2 cellular contexts compared by ENCODE assay signal in the genomic region with DNA sequence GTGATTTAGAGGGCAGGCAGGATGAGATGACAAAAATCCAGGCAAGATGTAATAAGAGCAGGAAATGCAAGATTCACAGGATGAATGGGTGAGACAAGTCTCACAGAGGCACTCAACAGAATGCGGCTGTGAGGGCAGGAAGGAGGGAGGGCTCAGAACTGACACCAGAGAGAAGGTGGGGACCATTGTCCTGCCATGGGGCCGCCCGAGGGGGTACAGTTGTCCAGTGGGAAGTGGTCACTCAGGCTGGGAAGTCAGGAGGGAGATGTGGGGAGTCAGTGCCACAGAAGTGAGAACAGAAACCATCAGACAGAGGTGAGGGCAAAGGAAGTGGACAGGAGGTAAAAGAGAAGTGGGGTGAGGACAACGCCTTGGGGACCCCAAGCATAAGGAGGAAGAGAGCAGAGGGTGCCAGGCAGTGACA.
TF ChIP-seq lines count a peak whose summit lies in the region.

No MANE protein-coding gene starts in this region.

TF ChIP-seq in HepG2, 621 proteins besides CTCF, POLR2A, EP300 and RAD21:
- no peak for TF ChIP-seq ZNF75D (CRISPR knock-in tag; IDR thresholded peaks at IDR 0.05; ENCODE audit: borderline replicate concordance)
- no peak for TF ChIP-seq ZNF180 (CRISPR knock-in tag; IDR thresholded peaks at IDR 0.05; ENCODE audit: borderline replicate concordance, low read depth)
- no peak for TF ChIP-seq ZNF563 (CRISPR knock-in tag; IDR thresholded peaks at IDR 0.05)

TF ChIP-seq in WTC11, 78 proteins besides CTCF, POLR2A, EP300 and RAD21:
- TF ChIP-seq ZNF121 (CRISPR knock-in tag; IDR thresholded peaks at IDR 0.05) (no peak), RORB (CRISPR knock-in tag; IDR thresholded peaks at IDR 0.05) (no peak), NFYB (CRISPR knock-in tag; conservative IDR thresholded peaks at IDR 0.05; ENCODE audit: low read depth) (no peak), NFATC4 (CRISPR knock-in tag; IDR thresholded peaks at IDR 0.05) (no peak), ZNF263 (CRISPR knock-in tag; IDR thresholded peaks at IDR 0.05; ENCODE audit: low read depth) (no peak), ATF1 (CRISPR knock-in tag; IDR thresholded peaks at IDR 0.05) (no peak), SMAD3 (CRISPR knock-in tag; IDR thresholded peaks at IDR 0.05; ENCODE audit: borderline replicate concordance) (no peak), TCF7 (CRISPR knock-in tag; IDR thresholded peaks at IDR 0.05; ENCODE audit: low read depth) (no peak), NFE2L1 (CRISPR knock-in tag; IDR thresholded peaks at IDR 0.05) (no peak), ZNF317 (CRISPR knock-in tag; IDR thresholded peaks at IDR 0.05; ENCODE audit: borderline replicate concordance, low read depth) (no peak), ZNF219 (CRISPR knock-in tag; IDR thresholded peaks at IDR 0.05; ENCODE audit: borderline replicate concordance) (no peak)
- TF ChIP-seq, protein P1, sequence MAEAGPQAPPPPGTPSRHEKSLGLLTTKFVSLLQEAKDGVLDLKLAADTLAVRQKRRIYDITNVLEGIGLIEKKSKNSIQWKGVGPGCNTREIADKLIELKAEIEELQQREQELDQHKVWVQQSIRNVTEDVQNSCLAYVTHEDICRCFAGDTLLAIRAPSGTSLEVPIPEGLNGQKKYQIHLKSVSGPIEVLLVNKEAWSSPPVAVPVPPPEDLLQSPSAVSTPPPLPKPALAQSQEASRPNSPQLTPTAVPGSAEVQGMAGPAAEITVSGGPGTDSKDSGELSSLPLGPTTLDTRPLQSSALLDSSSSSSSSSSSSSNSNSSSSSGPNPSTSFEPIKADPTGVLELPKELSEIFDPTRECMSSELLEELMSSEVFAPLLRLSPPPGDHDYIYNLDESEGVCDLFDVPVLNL (CRISPR knock-in tag; IDR thresholded peaks at IDR 0.05; ENCODE audit: borderline replicate concordance, low read depth): no peak
- TF ChIP-seq, protein P2, sequence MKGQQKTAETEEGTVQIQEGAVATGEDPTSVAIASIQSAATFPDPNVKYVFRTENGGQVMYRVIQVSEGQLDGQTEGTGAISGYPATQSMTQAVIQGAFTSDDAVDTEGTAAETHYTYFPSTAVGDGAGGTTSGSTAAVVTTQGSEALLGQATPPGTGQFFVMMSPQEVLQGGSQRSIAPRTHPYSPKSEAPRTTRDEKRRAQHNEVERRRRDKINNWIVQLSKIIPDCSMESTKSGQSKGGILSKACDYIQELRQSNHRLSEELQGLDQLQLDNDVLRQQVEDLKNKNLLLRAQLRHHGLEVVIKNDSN (CRISPR knock-in tag; IDR thresholded peaks at IDR 0.05): no peak
- TF ChIP-seq, protein P3, sequence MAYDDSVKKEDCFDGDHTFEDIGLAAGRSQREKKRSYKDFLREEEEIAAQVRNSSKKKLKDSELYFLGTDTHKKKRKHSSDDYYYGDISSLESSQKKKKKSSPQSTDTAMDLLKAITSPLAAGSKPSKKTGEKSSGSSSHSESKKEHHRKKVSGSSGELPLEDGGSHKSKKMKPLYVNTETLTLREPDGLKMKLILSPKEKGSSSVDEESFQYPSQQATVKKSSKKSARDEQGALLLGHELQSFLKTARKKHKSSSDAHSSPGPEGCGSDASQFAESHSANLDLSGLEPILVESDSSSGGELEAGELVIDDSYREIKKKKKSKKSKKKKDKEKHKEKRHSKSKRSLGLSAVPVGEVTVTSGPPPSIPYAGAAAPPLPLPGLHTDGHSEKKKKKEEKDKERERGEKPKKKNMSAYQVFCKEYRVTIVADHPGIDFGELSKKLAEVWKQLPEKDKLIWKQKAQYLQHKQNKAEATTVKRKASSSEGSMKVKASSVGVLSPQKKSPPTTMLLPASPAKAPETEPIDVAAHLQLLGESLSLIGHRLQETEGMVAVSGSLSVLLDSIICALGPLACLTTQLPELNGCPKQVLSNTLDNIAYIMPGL (CRISPR knock-in tag; IDR thresholded peaks at IDR 0.05): no peak
- TF ChIP-seq, protein P4, sequence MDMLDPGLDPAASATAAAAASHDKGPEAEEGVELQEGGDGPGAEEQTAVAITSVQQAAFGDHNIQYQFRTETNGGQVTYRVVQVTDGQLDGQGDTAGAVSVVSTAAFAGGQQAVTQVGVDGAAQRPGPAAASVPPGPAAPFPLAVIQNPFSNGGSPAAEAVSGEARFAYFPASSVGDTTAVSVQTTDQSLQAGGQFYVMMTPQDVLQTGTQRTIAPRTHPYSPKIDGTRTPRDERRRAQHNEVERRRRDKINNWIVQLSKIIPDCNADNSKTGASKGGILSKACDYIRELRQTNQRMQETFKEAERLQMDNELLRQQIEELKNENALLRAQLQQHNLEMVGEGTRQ (CRISPR knock-in tag; IDR thresholded peaks at IDR 0.05): no peak
- TF ChIP-seq, protein P5, sequence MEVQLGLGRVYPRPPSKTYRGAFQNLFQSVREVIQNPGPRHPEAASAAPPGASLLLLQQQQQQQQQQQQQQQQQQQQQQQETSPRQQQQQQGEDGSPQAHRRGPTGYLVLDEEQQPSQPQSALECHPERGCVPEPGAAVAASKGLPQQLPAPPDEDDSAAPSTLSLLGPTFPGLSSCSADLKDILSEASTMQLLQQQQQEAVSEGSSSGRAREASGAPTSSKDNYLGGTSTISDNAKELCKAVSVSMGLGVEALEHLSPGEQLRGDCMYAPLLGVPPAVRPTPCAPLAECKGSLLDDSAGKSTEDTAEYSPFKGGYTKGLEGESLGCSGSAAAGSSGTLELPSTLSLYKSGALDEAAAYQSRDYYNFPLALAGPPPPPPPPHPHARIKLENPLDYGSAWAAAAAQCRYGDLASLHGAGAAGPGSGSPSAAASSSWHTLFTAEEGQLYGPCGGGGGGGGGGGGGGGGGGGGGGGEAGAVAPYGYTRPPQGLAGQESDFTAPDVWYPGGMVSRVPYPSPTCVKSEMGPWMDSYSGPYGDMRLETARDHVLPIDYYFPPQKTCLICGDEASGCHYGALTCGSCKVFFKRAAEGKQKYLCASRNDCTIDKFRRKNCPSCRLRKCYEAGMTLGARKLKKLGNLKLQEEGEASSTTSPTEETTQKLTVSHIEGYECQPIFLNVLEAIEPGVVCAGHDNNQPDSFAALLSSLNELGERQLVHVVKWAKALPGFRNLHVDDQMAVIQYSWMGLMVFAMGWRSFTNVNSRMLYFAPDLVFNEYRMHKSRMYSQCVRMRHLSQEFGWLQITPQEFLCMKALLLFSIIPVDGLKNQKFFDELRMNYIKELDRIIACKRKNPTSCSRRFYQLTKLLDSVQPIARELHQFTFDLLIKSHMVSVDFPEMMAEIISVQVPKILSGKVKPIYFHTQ (CRISPR knock-in tag; IDR thresholded peaks at IDR 0.05): no peak
- TF ChIP-seq, protein P6, sequence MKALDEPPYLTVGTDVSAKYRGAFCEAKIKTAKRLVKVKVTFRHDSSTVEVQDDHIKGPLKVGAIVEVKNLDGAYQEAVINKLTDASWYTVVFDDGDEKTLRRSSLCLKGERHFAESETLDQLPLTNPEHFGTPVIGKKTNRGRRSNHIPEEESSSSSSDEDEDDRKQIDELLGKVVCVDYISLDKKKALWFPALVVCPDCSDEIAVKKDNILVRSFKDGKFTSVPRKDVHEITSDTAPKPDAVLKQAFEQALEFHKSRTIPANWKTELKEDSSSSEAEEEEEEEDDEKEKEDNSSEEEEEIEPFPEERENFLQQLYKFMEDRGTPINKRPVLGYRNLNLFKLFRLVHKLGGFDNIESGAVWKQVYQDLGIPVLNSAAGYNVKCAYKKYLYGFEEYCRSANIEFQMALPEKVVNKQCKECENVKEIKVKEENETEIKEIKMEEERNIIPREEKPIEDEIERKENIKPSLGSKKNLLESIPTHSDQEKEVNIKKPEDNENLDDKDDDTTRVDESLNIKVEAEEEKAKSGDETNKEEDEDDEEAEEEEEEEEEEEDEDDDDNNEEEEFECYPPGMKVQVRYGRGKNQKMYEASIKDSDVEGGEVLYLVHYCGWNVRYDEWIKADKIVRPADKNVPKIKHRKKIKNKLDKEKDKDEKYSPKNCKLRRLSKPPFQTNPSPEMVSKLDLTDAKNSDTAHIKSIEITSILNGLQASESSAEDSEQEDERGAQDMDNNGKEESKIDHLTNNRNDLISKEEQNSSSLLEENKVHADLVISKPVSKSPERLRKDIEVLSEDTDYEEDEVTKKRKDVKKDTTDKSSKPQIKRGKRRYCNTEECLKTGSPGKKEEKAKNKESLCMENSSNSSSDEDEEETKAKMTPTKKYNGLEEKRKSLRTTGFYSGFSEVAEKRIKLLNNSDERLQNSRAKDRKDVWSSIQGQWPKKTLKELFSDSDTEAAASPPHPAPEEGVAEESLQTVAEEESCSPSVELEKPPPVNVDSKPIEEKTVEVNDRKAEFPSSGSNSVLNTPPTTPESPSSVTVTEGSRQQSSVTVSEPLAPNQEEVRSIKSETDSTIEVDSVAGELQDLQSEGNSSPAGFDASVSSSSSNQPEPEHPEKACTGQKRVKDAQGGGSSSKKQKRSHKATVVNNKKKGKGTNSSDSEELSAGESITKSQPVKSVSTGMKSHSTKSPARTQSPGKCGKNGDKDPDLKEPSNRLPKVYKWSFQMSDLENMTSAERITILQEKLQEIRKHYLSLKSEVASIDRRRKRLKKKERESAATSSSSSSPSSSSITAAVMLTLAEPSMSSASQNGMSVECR (CRISPR knock-in tag; IDR thresholded peaks at IDR 0.05; ENCODE audit: borderline replicate concordance): no peak
- TF ChIP-seq, protein P7, sequence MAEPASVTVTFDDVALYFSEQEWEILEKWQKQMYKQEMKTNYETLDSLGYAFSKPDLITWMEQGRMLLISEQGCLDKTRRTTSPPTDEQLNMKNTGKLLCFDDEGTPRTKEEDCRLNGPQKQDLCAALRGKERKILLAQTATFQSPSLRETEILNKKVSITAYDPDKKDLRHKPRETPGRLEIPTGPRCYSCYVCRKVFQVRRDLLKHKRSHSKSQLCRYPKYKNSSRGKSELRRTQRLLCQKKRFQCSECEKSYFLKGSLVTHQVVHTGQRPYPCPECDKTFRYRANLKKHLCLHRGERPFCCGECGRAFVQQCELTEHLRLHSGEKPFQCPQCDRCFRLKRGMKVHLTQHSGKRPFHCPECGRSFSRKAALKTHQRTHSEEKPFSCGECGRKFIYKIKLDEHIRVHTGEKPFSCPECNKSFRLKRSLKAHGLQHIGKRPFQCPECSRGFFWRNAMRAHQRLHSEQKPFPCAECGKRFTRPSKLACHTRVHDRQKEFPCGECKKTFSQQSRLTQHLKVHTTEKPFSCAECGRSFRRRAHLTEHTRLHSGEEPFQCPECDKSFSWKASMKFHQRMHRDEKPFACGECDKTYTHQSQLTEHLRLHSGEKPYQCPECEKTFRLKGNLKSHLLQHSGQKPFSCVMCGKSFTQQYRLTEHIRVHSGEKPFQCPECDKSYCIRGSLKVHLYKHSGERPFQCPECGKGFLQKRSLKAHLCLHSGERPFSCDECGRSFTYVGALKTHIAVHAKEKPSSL (CRISPR knock-in tag; conservative IDR thresholded peaks at IDR 0.05): no peak
